25 cellular contexts compared by ENCODE assay signal in the genomic region with DNA sequence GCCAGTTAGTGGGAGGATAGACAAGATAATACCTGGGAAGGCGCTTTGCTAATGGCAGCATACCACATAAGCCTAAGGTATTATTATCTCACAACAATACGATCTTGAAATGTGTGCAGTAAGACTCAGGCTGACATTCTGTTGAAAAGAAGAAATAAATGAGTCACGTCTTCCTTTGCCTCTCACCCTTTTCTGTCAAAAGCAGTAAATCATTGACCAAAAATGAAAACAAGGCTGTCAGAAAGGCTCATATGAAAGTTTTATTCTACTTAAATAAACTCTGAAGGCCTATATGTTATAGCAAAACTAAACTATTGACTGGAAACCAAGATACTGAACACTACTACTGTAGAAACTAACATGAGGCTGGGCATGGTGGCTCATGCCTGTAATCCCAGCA. TPM values are rescaled to one million over a fixed set of nuclear protein-coding genes. Genes with fewer than 3 reads are reported as not detected.
DNase-seq lines count a peak whose midpoint lies in the region; ATAC-seq and TF ChIP-seq lines count a peak whose summit lies in the region.
"Had no signal": no experiment of that assay in that cellular context is flagged by ENCODE, and none has a peak within 500 bp of the region (broad histone marks: within the 10 kb centered on the region; RNA-seq: fewer than 3 reads in every experiment).

No MANE protein-coding gene starts in this region.

- ATAC-seq in GM19023 (IDR thresholded peaks at IDR 0.05; ENCODE audit: unreplicated experiment): peak; percentile 44
- ATAC-seq in HG03108 (IDR thresholded peaks at IDR 0.05; ENCODE audit: unreplicated experiment): peak; percentile 48
- no peak for ATAC-seq in GM21619 (IDR thresholded peaks at IDR 0.05; ENCODE audit: unreplicated experiment)
- ATAC-seq in HG02763 (IDR thresholded peaks at IDR 0.05; ENCODE audit: unreplicated experiment): no peak
- ATAC-seq: activated T-cell treated with anti-CD3 and anti-CD28 coated beads, Interleukin-2, amount 50 U/mL, for 4 hours; left ventricle myocardium superior had no signal

- H3K79me2 ChIP-seq in OCI-LY3 (ENCODE audit: low read length): no peaks in the 10 kb centered on the region

- no peaks in the 10 kb centered on the region for H3K36me3 Mint-ChIP-seq in type B pancreatic cell

- no peak overlapping the region for H3K27ac Mint-ChIP-seq in type B pancreatic cell
- H3K27ac Mint-ChIP-seq: activated CD4-positive, alpha-beta T cell treated with anti-CD3 and anti-CD28 coated beads, Interleukin-2, amount 10 ng/mL, durations not matched to agents 7 days and 5 days; activated naive CD4-positive, alpha-beta T cell treated with anti-CD3 and anti-CD28 coated beads for 36 hours had no signal

- no peaks in the 10 kb centered on the region for H3K27me3 ChIP-seq in OCI-LY3 (ENCODE audit: low read depth, low read length)
- H3K27me3 ChIP-seq: sigmoid colon had no signal

- DNase-seq in renal cortical epithelial cell (ENCODE audit: low read depth): peak; percentile 30
- no peak for DNase-seq in type B pancreatic cell (ENCODE audit: extremely low spot score, unreplicated experiment)
- DNase-seq: activated CD4-positive, alpha-beta T cell treated with anti-CD3 and anti-CD28 coated beads, Interleukin-2, amount 10 ng/mL, durations not matched to agents 7 days and 5 days; activated naive CD4-positive, alpha-beta T cell treated with anti-CD3 and anti-CD28 coated beads for 36 hours; activated T-cell treated with anti-CD3 and anti-CD28 coated beads, Interleukin-2, amount 50 U/mL, for 4 hours; amniotic stem cell; brain microvascular endothelial cell; Calu3; glutamatergic neuron; left ventricle myocardium superior; NCI-H1092 treated with DMSO at 0.1 percent for 48 hours; NCI-H187 treated with DMSO at 0.1 percent for 48 hours; NCI-H524 treated with DMSO at 0.1 percent for 48 hours; sigmoid colon; stimulated activated CD4-positive, alpha-beta T cell treated with anti-CD3 and anti-CD28 coated beads, Interleukin-4, amount 100 ng/mL, for 24 hours; stimulated activated naive CD4-positive, alpha-beta T cell; SW 1271; T1000; WERI-Rb-1 had no signal

- peak overlapping the region; percentile 55 for H3K4me2 ChIP-seq in OCI-LY3 (ENCODE audit: low read length)

- peak overlapping the region; percentile 12; the same call in 1 of the 2 replicates for H2AFZ ChIP-seq in OCI-LY3 (ENCODE audit: low read depth, low read length)

- H3K36me3 ChIP-seq in OCI-LY3 (replicated peaks; ENCODE audit: low read depth, low read length): no peaks in the 10 kb centered on the region
- H3K36me3 ChIP-seq: brain microvascular endothelial cell, neutrophil, sigmoid colon, WERI-Rb-1 had no signal

- H3K9ac ChIP-seq in OCI-LY3 (ENCODE audit: low read length): peak overlapping the region; percentile 55; the same call in 1 of the 2 replicates

- H3K4me3 Mint-ChIP-seq in type B pancreatic cell: no peak overlapping the region
- H3K4me3 Mint-ChIP-seq: activated CD4-positive, alpha-beta T cell treated with anti-CD3 and anti-CD28 coated beads, Interleukin-2, amount 10 ng/mL, durations not matched to agents 7 days and 5 days; activated naive CD4-positive, alpha-beta T cell treated with anti-CD3 and anti-CD28 coated beads for 36 hours; activated T-cell treated with anti-CD3 and anti-CD28 coated beads, Interleukin-2, amount 50 U/mL, for 4 hours had no signal

- H3K27ac ChIP-seq in OCI-LY3 (ENCODE audit: low read length): peak overlapping the region; percentile 96
- H3K27ac ChIP-seq: brain microvascular endothelial cell, neutrophil, sigmoid colon, WERI-Rb-1 had no signal

- H3K4me3 ChIP-seq in OCI-LY3 (ENCODE audit: low read length): peak overlapping the region; percentile 19; the same call in 1 of the 2 replicates
- H3K4me3 ChIP-seq: sigmoid colon had no signal

- no peaks in the 10 kb centered on the region for H3K9me3 Mint-ChIP-seq in type B pancreatic cell
- H3K9me3 Mint-ChIP-seq: activated CD4-positive, alpha-beta T cell treated with anti-CD3 and anti-CD28 coated beads, Interleukin-2, amount 10 ng/mL, durations not matched to agents 7 days and 5 days; activated naive CD4-positive, alpha-beta T cell treated with anti-CD3 and anti-CD28 coated beads for 36 hours; activated T-cell treated with anti-CD3 and anti-CD28 coated beads, Interleukin-2, amount 50 U/mL, for 4 hours had no signal

- peaks cover 83% of the 10 kb centered on the region for H3K4me1 ChIP-seq in OCI-LY3 (ENCODE audit: low read length)
- H3K4me1 ChIP-seq: sigmoid colon had no signal

- no peaks in the 10 kb centered on the region for H3K4me1 Mint-ChIP-seq in type B pancreatic cell (ENCODE audit: unreplicated experiment)
- H3K4me1 Mint-ChIP-seq: activated CD4-positive, alpha-beta T cell treated with anti-CD3 and anti-CD28 coated beads, Interleukin-2, amount 10 ng/mL, durations not matched to agents 7 days and 5 days had no signal

- H4K20me1 ChIP-seq in OCI-LY3 (ENCODE audit: insufficient read depth, low read length): no peaks in the 10 kb centered on the region

- TF ChIP-seq CTCF in OCI-LY3 (IDR thresholded peaks at IDR 0.05; ENCODE audit: low read depth, low read length) (no peak), type B pancreatic cell (conservative IDR thresholded peaks at IDR 0.05) (no peak)

- no peaks in the 10 kb centered on the region for H3K9me3 ChIP-seq in OCI-LY3 (ENCODE audit: insufficient read depth, low read length)
- H3K9me3 ChIP-seq: neutrophil, sigmoid colon had no signal

- H3K27me3 Mint-ChIP-seq in type B pancreatic cell: no peaks in the 10 kb centered on the region

RNA-seq across cellular contexts. Expression of gene IL20RA, which starts 43.1 kb away (rescaled TPM):
- total RNA-seq in renal cortical epithelial cell (not detected in 2 replicates), type B pancreatic cell (ENCODE audit: low replicate concordance) (0.90 and 1.7 TPM in 2 replicates)
- total RNA-seq: activated CD4-positive, alpha-beta T cell treated with anti-CD3 and anti-CD28 coated beads, Interleukin-2, amount 10 ng/mL, durations not matched to agents 7 days and 5 days; activated naive CD4-positive, alpha-beta T cell treated with anti-CD3 and anti-CD28 coated beads for 36 hours had no signal

Comparison
In these comparisons a context has a peak if more than half of its experiments do, and no peak if none do; other contexts are left out.
1. ATAC-seq: peak in GM19023 (single experiment) and HG03108 (single experiment); none in GM21619 (single experiment) and HG02763 (single experiment).